ENCODE assay signal across 8 cellular contexts in the genomic region with DNA sequence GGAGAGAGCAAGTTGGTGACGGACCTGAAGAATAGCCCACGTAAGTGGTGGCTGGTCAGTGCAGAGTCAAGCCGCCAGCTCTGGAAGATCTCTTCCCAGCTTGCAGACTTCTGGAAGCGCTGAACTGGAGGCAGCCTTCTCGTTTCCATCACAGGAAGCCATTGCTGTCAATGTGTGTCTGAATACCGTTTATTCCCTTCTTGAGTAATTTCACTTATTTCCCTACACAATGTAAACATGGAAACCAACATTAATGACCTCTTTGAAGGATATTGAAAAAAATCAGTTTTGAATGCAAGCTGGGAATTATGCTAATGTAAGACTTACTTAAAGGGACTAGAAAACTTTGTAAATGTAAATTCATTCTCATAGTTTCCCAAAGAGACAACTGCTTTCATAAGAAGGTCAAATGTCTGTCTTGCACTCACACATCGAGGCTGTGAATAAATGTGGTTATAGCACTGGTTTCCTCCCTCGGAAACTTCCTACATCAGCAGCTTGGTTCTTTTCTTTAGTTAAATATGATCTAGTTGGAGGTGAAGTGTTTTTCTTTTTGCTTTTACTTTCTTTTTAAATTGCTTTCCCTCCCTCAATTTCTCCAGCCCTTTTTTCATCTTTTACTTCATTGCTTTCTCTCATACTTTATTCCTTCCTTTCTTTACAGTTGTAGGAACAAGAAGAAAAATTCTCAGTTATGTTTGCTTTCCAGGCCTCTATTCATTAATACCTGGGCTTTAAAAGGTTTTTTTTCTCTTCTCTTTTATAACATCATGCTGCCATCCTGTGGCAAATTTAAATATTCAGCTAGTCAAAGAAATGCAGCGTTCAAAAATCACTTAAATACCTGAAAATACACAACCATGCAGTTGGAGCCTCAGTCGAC.
DNase-seq lines count a peak whose midpoint lies in the region; ATAC-seq and TF ChIP-seq lines count a peak whose summit lies in the region.

No MANE protein-coding gene starts in this region.

- H3K9me3 Mint-ChIP-seq in chondrocyte (ENCODE audit: low read depth): no peaks in the 10 kb centered on the region

- H3K36me3 Mint-ChIP-seq in chondrocyte (ENCODE audit: low read depth): no peaks in the 10 kb centered on the region

- peaks cover 2% of the 10 kb centered on the region for H3K27me3 Mint-ChIP-seq in chondrocyte (ENCODE audit: low read depth)

- H3K4me3 Mint-ChIP-seq in chondrocyte (ENCODE audit: unreplicated experiment): no peak overlapping the region

- ATAC-seq in GM18498 (IDR thresholded peaks at IDR 0.05; ENCODE audit: unreplicated experiment) (peak; percentile 51), esophagus mucosa (no peak), HG03469 (IDR thresholded peaks at IDR 0.05; ENCODE audit: unreplicated experiment) (no peak)

- DNase-seq in AG20443 (ENCODE audit: low spot score) (peak; percentile 24), NCI-H1105 (lab: John Stamatoyannopoulos, UW) (peak; percentile 3), chondrocyte (ENCODE audit: low spot score) (no peak), renal cortical epithelial cell (ENCODE audit: low read depth) (peak; percentile 30), GM19238 (ENCODE audit: insufficient read length, low spot score) (no peak)

- peaks cover 8% of the 10 kb centered on the region for H3K4me1 Mint-ChIP-seq in chondrocyte (ENCODE audit: low read depth)

- peak; percentile 79 for TF ChIP-seq CTCF in chondrocyte (IDR thresholded peaks at IDR 0.05)

- H3K27ac Mint-ChIP-seq in chondrocyte (ENCODE audit: unreplicated experiment): no peak overlapping the region

Comparison
In these comparisons a context has a peak if more than half of its experiments do, and no peak if none do; other contexts are left out.
1. DNase-seq: peak in AG20443 (single experiment), NCI-H1105 (single experiment) and renal cortical epithelial cell (single experiment); none in chondrocyte (single experiment) and GM19238 (single experiment).